In genomic region chr13:24083722-24084421, GRCh38 we compare ENCODE assay signal across 16 cellular contexts.
DNase-seq lines count a peak whose midpoint lies in the region; ATAC-seq and TF ChIP-seq lines count a peak whose summit lies in the region.
"Had no signal": no experiment of that assay in that cellular context is flagged by ENCODE, and none has a peak within 500 bp of the region (broad histone marks: within the 10 kb centered on the region; RNA-seq: fewer than 3 reads in every experiment).

No MANE protein-coding gene starts in this region.

- peaks cover under 1% of the 10 kb centered on the region for H3K36me3 Mint-ChIP-seq in glutamatergic neuron (ENCODE audit: unreplicated experiment)
- H3K36me3 Mint-ChIP-seq in T-helper 2 cell treated with Interferon-gamma antibody and Interleukin-4, amounts not matched to agents 5 μg/mL and 100 μg/mL, for 36 hours (ENCODE audit: low read depth) = no peaks in the 10 kb centered on the region
- H3K36me3 Mint-ChIP-seq: memory B cell had no signal

- H3K27ac ChIP-seq in trophoblast cell (ENCODE audit: low read depth, low read length) = no peak overlapping the region
- H3K27ac ChIP-seq: esophagus squamous epithelium, parathyroid adenoma had no signal

- no peak overlapping the region for H4K8ac ChIP-seq in trophoblast cell (ENCODE audit: low read depth, low read length)

- no peaks in the 10 kb centered on the region for H3K36me3 ChIP-seq in trophoblast cell (ENCODE audit: control insufficient read depth in 1 of 2, insufficient read depth in 2 of 2, low read length in 2 of 2)
- H3K36me3 ChIP-seq: esophagus squamous epithelium, MG63 had no signal

- no peak for ATAC-seq in GM19395 (IDR thresholded peaks at IDR 0.05; ENCODE audit: unreplicated experiment)

- H4K91ac ChIP-seq in trophoblast cell (ENCODE audit: low read depth, low read length) = no peak overlapping the region

- H3K4ac ChIP-seq in trophoblast cell (ENCODE audit: low read depth, low read length) = no peak overlapping the region

- peak overlapping the region; percentile 44 for H3K27ac Mint-ChIP-seq in glutamatergic neuron (ENCODE audit: unreplicated experiment)
- no peak overlapping the region for H3K27ac Mint-ChIP-seq in T-helper 2 cell treated with Interferon-gamma antibody and Interleukin-4, amounts not matched to agents 5 μg/mL and 100 μg/mL, for 36 hours
- H3K27ac Mint-ChIP-seq: memory B cell had no signal

- no peak for TF ChIP-seq CTCF in glutamatergic neuron (IDR thresholded peaks at IDR 0.05; ENCODE audit: partially characterized antibody, unreplicated experiment)

- no peak overlapping the region for H2BK120ac ChIP-seq in trophoblast cell (ENCODE audit: insufficient read depth, low read length, poor library complexity)

- H3K4me3 ChIP-seq in trophoblast cell (ENCODE audit: low read depth, low read length) = no peak overlapping the region
- H3K4me3 ChIP-seq: esophagus squamous epithelium, MG63 had no signal

- no peak overlapping the region for H3K23ac ChIP-seq in trophoblast cell (ENCODE audit: low read length)

- no peak overlapping the region for H2AFZ ChIP-seq in trophoblast cell (ENCODE audit: insufficient read depth, low read length, poor library complexity)
- H2AFZ ChIP-seq: parathyroid adenoma had no signal

- no peak overlapping the region for H2BK5ac ChIP-seq in trophoblast cell (ENCODE audit: low read depth, low read length, poor library complexity)

- H3K14ac ChIP-seq in trophoblast cell (ENCODE audit: low read length) = no peak overlapping the region

- H2BK12ac ChIP-seq in trophoblast cell (ENCODE audit: low read length) = no peak overlapping the region

- no peaks in the 10 kb centered on the region for H3K9me3 ChIP-seq in trophoblast cell (ENCODE audit: insufficient read depth, low read depth, low read length)
- H3K9me3 ChIP-seq: esophagus squamous epithelium, MG63 had no signal

- peaks cover 5% of the 10 kb centered on the region for H3K27me3 Mint-ChIP-seq in glutamatergic neuron (ENCODE audit: unreplicated experiment)
- H3K27me3 Mint-ChIP-seq in T-helper 2 cell treated with Interferon-gamma antibody and Interleukin-4, amounts not matched to agents 5 μg/mL and 100 μg/mL, for 36 hours (ENCODE audit: low read depth) = peaks cover 26% of the 10 kb centered on the region

- peaks cover 33% of the 10 kb centered on the region for H3K4me1 Mint-ChIP-seq in glutamatergic neuron (ENCODE audit: low read depth, unreplicated experiment)
- H3K4me1 Mint-ChIP-seq in T-helper 2 cell treated with Interferon-gamma antibody and Interleukin-4, amounts not matched to agents 5 μg/mL and 100 μg/mL, for 36 hours (ENCODE audit: low read depth) = no peaks in the 10 kb centered on the region
- H3K4me1 Mint-ChIP-seq: memory B cell had no signal

- peak; percentile 20 for DNase-seq in NCI-H1092 (lab: John Stamatoyannopoulos, UW)
- DNase-seq in NCI-H69 (lab: John Stamatoyannopoulos, UW) = peak; percentile 29
- no peak for DNase-seq in glutamatergic neuron
- peak; percentile 83 to 94 for DNase-seq in trophoblast cell
- no peak for DNase-seq in NCI-H2081 treated with DMSO at 0.1 percent for 48 hours (lab: John Stamatoyannopoulos, UW)
- no peak for DNase-seq in T-helper 2 cell treated with Interferon-gamma antibody and Interleukin-4, amounts not matched to agents 5 μg/mL and 100 μg/mL, for 36 hours (ENCODE audit: low spot score)
- no peak for DNase-seq in HCEC 1CT
- DNase-seq: activated CD4-positive, alpha-beta T cell treated with anti-CD3 and anti-CD28 coated beads for 48 hours; activated T-cell treated with anti-CD3 and anti-CD28 coated beads, Interleukin-2, amount 50 U/mL, for 1 hour; esophagus squamous epithelium; MG63; NCI-H446; T1000 had no signal

- H3K79me2 ChIP-seq in trophoblast cell (ENCODE audit: control insufficient read depth, insufficient read depth, low read length, poor library complexity) = no peaks in the 10 kb centered on the region
- H3K79me2 ChIP-seq: parathyroid adenoma had no signal

- H3K18ac ChIP-seq in trophoblast cell (ENCODE audit: low read length) = no peak overlapping the region

- no peaks in the 10 kb centered on the region for H3K27me3 ChIP-seq in trophoblast cell (ENCODE audit: insufficient read depth, low read length)
- H3K27me3 ChIP-seq: MG63 had no signal

- H2AK5ac ChIP-seq in trophoblast cell (ENCODE audit: low read length) = no peak overlapping the region

- H3K4me3 Mint-ChIP-seq in glutamatergic neuron (ENCODE audit: unreplicated experiment) = peak overlapping the region; percentile 40
- no peak overlapping the region for H3K4me3 Mint-ChIP-seq in T-helper 2 cell treated with Interferon-gamma antibody and Interleukin-4, amounts not matched to agents 5 μg/mL and 100 μg/mL, for 36 hours
- H3K4me3 Mint-ChIP-seq: memory B cell had no signal

- no peak overlapping the region for H4K12ac ChIP-seq in trophoblast cell (ENCODE audit: low read depth, low read length)

- H3K79me1 ChIP-seq in trophoblast cell (ENCODE audit: low read length) = no peaks in the 10 kb centered on the region

- H3K9me3 Mint-ChIP-seq in glutamatergic neuron (ENCODE audit: unreplicated experiment) = peaks cover 6% of the 10 kb centered on the region
- H3K9me3 Mint-ChIP-seq in T-helper 2 cell treated with Interferon-gamma antibody and Interleukin-4, amounts not matched to agents 5 μg/mL and 100 μg/mL, for 36 hours = no peaks in the 10 kb centered on the region
- H3K9me3 Mint-ChIP-seq: memory B cell had no signal

- no CpG with 5 or more reads among the region's 15 CpGs for WGBS in trophoblast cell (ENCODE audit: extremely low coverage, insufficient coverage, insufficient read length)

- no peak overlapping the region for H3K4me2 ChIP-seq in trophoblast cell (ENCODE audit: low read length)

- H3K4me1 ChIP-seq in trophoblast cell (ENCODE audit: control insufficient read depth in 1 of 2, insufficient read depth in 2 of 2, low read length in 2 of 2) = no peaks in the 10 kb centered on the region
- H3K4me1 ChIP-seq: parathyroid adenoma had no signal

- H3K9ac ChIP-seq in trophoblast cell (ENCODE audit: low read length) = no peak overlapping the region
- H3K9ac ChIP-seq: parathyroid adenoma had no signal

Comparison
In these comparisons a context has a peak if more than half of its experiments do, and no peak if none do; other contexts are left out.
1. DNase-seq: peak in NCI-H1092 (single experiment), NCI-H69 (single experiment) and trophoblast cell (2 of 2); none in glutamatergic neuron (single experiment), NCI-H2081 treated with DMSO at 0.1 percent for 48 hours (single experiment), T-helper 2 cell treated with Interferon-gamma antibody and Interleukin-4, amounts not matched to agents 5 μg/mL and 100 μg/mL, for 36 hours (single experiment) and HCEC 1CT (single experiment).